Comparison of ENCODE assay signal across 1 cellular context in genomic region chr22:47392054-47392347, GRCh38.
TF ChIP-seq lines count a peak whose summit lies in the region.

No MANE protein-coding gene starts in this region.

TF ChIP-seq in H1, 55 proteins besides CTCF, POLR2A, EP300 and RAD21:
- TF ChIP-seq CREB1 (IDR thresholded peaks at IDR 0.05) (no peak), RBBP5 (IDR thresholded peaks at IDR 0.05; ENCODE audit: borderline replicate concordance, low read depth, low read length) (no peak), JUN (IDR thresholded peaks at IDR 0.05; ENCODE audit: low read depth, low read length) (no peak), CBX5 (IDR thresholded peaks at IDR 0.05; ENCODE audit: low read depth, low read length) (no peak), GABPA (IDR thresholded peaks at IDR 0.05; ENCODE audit: borderline replicate concordance, insufficient read depth, low read length) (no peak), BACH1 (IDR thresholded peaks at IDR 0.05; ENCODE audit: low read length) (no peak), BRCA1 (IDR thresholded peaks at IDR 0.05; ENCODE audit: low read depth, low read length) (no peak), CTBP2 (IDR thresholded peaks at IDR 0.05; ENCODE audit: borderline replicate concordance, insufficient read depth, insufficient read length, low read length) (no peak)
